Comparison of ENCODE assay signal across 28 cellular contexts in genomic region chr1:89646259-89646658, GRCh38.
"Had no signal": no experiment of that assay in that cellular context is flagged by ENCODE, and none has a peak within 500 bp of the region (broad histone marks: within the 10 kb centered on the region; RNA-seq: fewer than 3 reads in every experiment).

No MANE protein-coding gene starts in this region.

- H3K9me3 ChIP-seq: neutrophil, right atrium auricular region, right lobe of liver, testis, thyroid gland, upper lobe of left lung, vagina had no signal

- H3K27me3 Mint-ChIP-seq: naive B cell; progenitor cell of endocrine pancreas; stimulated activated naive B cell treated with anti-CD40 and anti-IgM and Interleukin-4, amounts not matched to agents 10 μg/mL and 1 μg/mL and 100 μg/mL, for 72 hours had no signal

- H3K27me3 ChIP-seq: neural progenitor cell, neutrophil, right atrium auricular region, right lobe of liver, stomach, testis, thyroid gland, transverse colon, upper lobe of left lung, vagina had no signal

- H3K4me3 ChIP-seq: left ventricle myocardium inferior, lung, neural progenitor cell, right atrium auricular region, right lobe of liver, stomach, testis, thyroid gland, transverse colon, upper lobe of left lung, vagina had no signal

- H3K36me3 ChIP-seq: left ventricle myocardium inferior, neutrophil, right atrium auricular region, right lobe of liver, stomach, thyroid gland, transverse colon, upper lobe of left lung, vagina had no signal

- H3K4me1 Mint-ChIP-seq: mesothelial cell of epicardium, nephron progenitor cell, neural progenitor cell had no signal

- H3K4me1 ChIP-seq: neural progenitor cell, parathyroid adenoma, right lobe of liver, stomach, testis, thyroid gland, transverse colon, vagina had no signal

- H3K4me3 Mint-ChIP-seq: immature natural killer cell; mesothelial cell of epicardium; naive B cell; natural killer cell; nephron progenitor cell; neural progenitor cell; stimulated activated naive B cell treated with anti-CD40 and anti-IgM and Interleukin-4, amounts not matched to agents 10 μg/mL and 1 μg/mL and 100 μg/mL, for 72 hours had no signal

- H3K27ac ChIP-seq: left ventricle myocardium inferior, neural progenitor cell, neutrophil, parathyroid adenoma, right atrium auricular region, right lobe of liver, stomach, testis, thyroid gland, transverse colon, upper lobe of left lung, vagina had no signal

- H3K36me3 Mint-ChIP-seq: mesothelial cell of epicardium, neural progenitor cell had no signal

- DNase-seq: hypothalamus; immature natural killer cell; left ventricle myocardium inferior; mesendoderm; naive B cell; natural killer cell; nephron progenitor cell; occipital lobe; right lobe of liver; stimulated activated CD4-positive, alpha-beta T cell treated with anti-CD3 and anti-CD28 coated beads, Interleukin-12 subunit alpha, Interleukin-12 subunit beta, amount 100 ng/mL, for 4 hours; stimulated activated CD4-positive, alpha-beta T cell treated with anti-CD3 and anti-CD28 coated beads, Interleukin-15, amount 100 ng/mL, for 24 hours; stimulated activated CD4-positive, alpha-beta T cell treated with anti-CD3 and anti-CD28 coated beads, Interleukin-2, amount 100 ng/mL, for 24 hours; stimulated activated CD4-positive, alpha-beta T cell treated with anti-CD3 and anti-CD28 coated beads, Interleukin-4, amount 100 ng/mL, for 1 hour; stimulated activated naive B cell treated with anti-CD40 and anti-IgM and Interleukin-4, amounts not matched to agents 10 μg/mL and 1 μg/mL and 100 μg/mL, for 72 hours; stimulated activated naive CD8-positive, alpha-beta T cell treated with anti-CD3 and anti-CD28 coated beads, Interleukin-15, Interleukin-2, amounts not matched to agents 100 U/mL and 50 U/mL, for 24 hours; stomach; testis; thyroid gland; transverse colon; upper lobe of left lung had no signal

- ATAC-seq: natural killer cell; right lobe of liver; stimulated activated naive B cell treated with anti-CD40 and anti-IgM and Interleukin-4, amounts not matched to agents 10 μg/mL and 1 μg/mL and 100 μg/mL, for 72 hours; stimulated activated naive CD8-positive, alpha-beta T cell treated with anti-CD3 and anti-CD28 coated beads, Interleukin-15, Interleukin-2, amounts not matched to agents 100 U/mL and 50 U/mL, for 24 hours had no signal

- H3K27ac Mint-ChIP-seq: immature natural killer cell; mesothelial cell of epicardium; naive B cell; natural killer cell; nephron progenitor cell; neural progenitor cell; progenitor cell of endocrine pancreas; stimulated activated naive B cell treated with anti-CD40 and anti-IgM and Interleukin-4, amounts not matched to agents 10 μg/mL and 1 μg/mL and 100 μg/mL, for 72 hours had no signal
